Comparison of ENCODE assay signal across 9 cellular contexts in the genomic region with DNA sequence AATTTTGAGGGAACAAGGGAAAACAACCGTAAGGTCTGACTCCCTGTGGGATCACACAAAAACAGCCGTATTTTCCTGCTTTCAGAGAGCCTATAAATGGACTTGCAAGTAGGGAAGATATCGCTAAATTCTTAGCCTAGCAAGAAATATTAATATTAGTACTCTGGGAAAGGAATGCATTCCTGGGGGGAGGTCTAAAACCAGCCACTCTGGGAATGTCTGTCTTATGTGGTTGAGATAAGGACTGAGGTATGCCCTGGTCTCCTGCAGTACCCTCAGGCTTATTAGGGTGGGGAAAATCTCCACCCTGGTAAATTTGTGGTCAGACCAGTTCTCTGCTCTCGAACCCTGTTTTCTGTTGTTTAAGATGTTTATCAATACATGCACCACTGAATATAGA. TPM values are rescaled to one million over a fixed set of nuclear protein-coding genes. Genes with fewer than 3 reads are reported as not detected.
"Had no signal": no experiment of that assay in that cellular context is flagged by ENCODE, and none has a peak within 500 bp of the region (broad histone marks: within the 10 kb centered on the region; RNA-seq: fewer than 3 reads in every experiment).

No MANE protein-coding gene starts in this region.

RNA-seq across cellular contexts. Expression of a gene that starts 16.0 kb away (rescaled TPM):
- total RNA-seq: subcutaneous adipose tissue, thoracic aorta, tibial nerve, upper lobe of left lung, upper lobe of right lung, ureter, urinary bladder, vagina had no signal
- polyA plus RNA-seq: stomach, urinary bladder had no signal
